In the genomic region with DNA sequence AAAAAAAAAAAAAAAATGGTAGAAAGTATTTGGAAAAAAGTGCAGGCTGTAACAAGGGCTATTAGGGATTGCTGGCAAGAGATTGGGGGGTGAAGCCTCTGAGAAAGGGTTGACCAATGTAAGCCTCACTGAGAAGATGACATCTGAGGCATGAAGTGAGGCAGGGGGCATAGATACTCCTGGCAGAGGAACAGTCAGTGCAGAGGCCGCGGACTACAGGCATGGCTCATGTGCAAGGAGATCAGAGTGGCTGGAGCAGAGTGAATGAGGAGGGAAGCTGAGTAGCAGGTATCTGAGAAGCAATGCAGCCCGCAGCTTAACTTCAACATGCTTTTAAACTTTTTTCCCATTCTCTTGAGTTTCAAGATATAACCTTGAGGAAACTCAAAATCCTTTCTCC, we compare ENCODE assay signal across 16 cellular contexts. TPM values are rescaled to one million over a fixed set of nuclear protein-coding genes. Genes with fewer than 3 reads are reported as not detected.
DNase-seq lines count a peak whose midpoint lies in the region; ATAC-seq and TF ChIP-seq lines count a peak whose summit lies in the region.
"Had no signal": no experiment of that assay in that cellular context is flagged by ENCODE, and none has a peak within 500 bp of the region (broad histone marks: within the 10 kb centered on the region; RNA-seq: fewer than 3 reads in every experiment).

No MANE protein-coding gene starts in this region.

- no peaks in the 10 kb centered on the region for H3K36me3 ChIP-seq in smooth muscle cell (ENCODE audit: low read depth)

- H3K4me3 Mint-ChIP-seq in activated naive CD4-positive, alpha-beta T cell treated with anti-CD3 and anti-CD28 coated beads, Interleukin-2, amount 10 ng/mL, durations not matched to agents 7 days and 5 days = peak overlapping the region; percentile 53
- H3K4me3 Mint-ChIP-seq in glutamatergic neuron (ENCODE audit: unreplicated experiment) = peak overlapping the region; percentile 14

- peaks cover 43% of the 10 kb centered on the region for H3K27me3 ChIP-seq in smooth muscle cell (ENCODE audit: low read depth)
- H3K27me3 ChIP-seq: right lobe of liver, upper lobe of right lung had no signal

- no peak for ATAC-seq in activated naive CD4-positive, alpha-beta T cell treated with anti-CD3 and anti-CD28 coated beads, Interleukin-2, amount 50 U/mL, for 72 hours
- ATAC-seq: activated CD4-positive, CD25-positive, alpha-beta regulatory T cell treated with anti-CD3 and anti-CD28 coated beads, Interleukin-2, amount 50 U/mL, for 24 hours; right lobe of liver; upper lobe of right lung had no signal

- H3K27me3 Mint-ChIP-seq in activated naive CD4-positive, alpha-beta T cell treated with anti-CD3 and anti-CD28 coated beads, Interleukin-2, amount 10 ng/mL, durations not matched to agents 7 days and 5 days = peaks cover 11% of the 10 kb centered on the region
- H3K27me3 Mint-ChIP-seq in glutamatergic neuron (ENCODE audit: unreplicated experiment) = peaks cover 10% of the 10 kb centered on the region

- TF ChIP-seq CTCF in VCaP (conservative IDR thresholded peaks at IDR 0.05) = no peak
- TF ChIP-seq CTCF in glutamatergic neuron (IDR thresholded peaks at IDR 0.05; ENCODE audit: partially characterized antibody, unreplicated experiment) = no peak
- no peak for TF ChIP-seq CTCF in smooth muscle cell (IDR thresholded peaks at IDR 0.05; ENCODE audit: borderline replicate concordance, insufficient read depth, poor library complexity, severe bottlenecking)

- peaks cover 4% of the 10 kb centered on the region for H3F3A ChIP-seq in smooth muscle cell (ENCODE audit: low read depth)

- H3K4me1 Mint-ChIP-seq in activated naive CD4-positive, alpha-beta T cell treated with anti-CD3 and anti-CD28 coated beads, Interleukin-2, amount 10 ng/mL, durations not matched to agents 7 days and 5 days = peaks cover 59% of the 10 kb centered on the region
- peaks cover 6% of the 10 kb centered on the region for H3K4me1 Mint-ChIP-seq in glutamatergic neuron (ENCODE audit: low read depth, unreplicated experiment)

- H3K27ac ChIP-seq in VCaP (peak overlapping the region; percentile 99; the same call in 1 of the 2 replicates), substantia nigra (ENCODE audit: low read depth, low read length, poor library complexity, severe bottlenecking) (peak overlapping the region; percentile 19), smooth muscle cell (ENCODE audit: low read depth) (no peak overlapping the region)
- H3K27ac ChIP-seq: neutrophil, right lobe of liver, upper lobe of right lung had no signal

- peaks cover 8% of the 10 kb centered on the region for H3K36me3 Mint-ChIP-seq in activated naive CD4-positive, alpha-beta T cell treated with anti-CD3 and anti-CD28 coated beads, Interleukin-2, amount 10 ng/mL, durations not matched to agents 7 days and 5 days
- no peaks in the 10 kb centered on the region for H3K36me3 Mint-ChIP-seq in activated naive CD4-positive, alpha-beta T cell treated with anti-CD3 and anti-CD28 coated beads, Interleukin-2, amount 50 U/mL, for 72 hours
- H3K36me3 Mint-ChIP-seq in glutamatergic neuron (ENCODE audit: unreplicated experiment) = peaks cover 4% of the 10 kb centered on the region

- no peak overlapping the region for H3K4me3 ChIP-seq in smooth muscle cell

- H4K20me1 ChIP-seq in smooth muscle cell (ENCODE audit: low read depth) = peaks cover 19% of the 10 kb centered on the region

- no peak overlapping the region for H3K9ac ChIP-seq in smooth muscle cell (ENCODE audit: low read depth)

- no peaks in the 10 kb centered on the region for H3K9me3 ChIP-seq in smooth muscle cell (replicated peaks; ENCODE audit: low read depth)
- H3K9me3 ChIP-seq: neutrophil, right lobe of liver, upper lobe of right lung had no signal

- peak overlapping the region; percentile 72 for H3K27ac Mint-ChIP-seq in activated naive CD4-positive, alpha-beta T cell treated with anti-CD3 and anti-CD28 coated beads, Interleukin-2, amount 10 ng/mL, durations not matched to agents 7 days and 5 days
- no peak overlapping the region for H3K27ac Mint-ChIP-seq in activated naive CD4-positive, alpha-beta T cell treated with anti-CD3 and anti-CD28 coated beads, Interleukin-2, amount 50 U/mL, for 72 hours
- no peak overlapping the region for H3K27ac Mint-ChIP-seq in glutamatergic neuron (ENCODE audit: unreplicated experiment)

- peaks cover 12% of the 10 kb centered on the region for H3K4me1 ChIP-seq in smooth muscle cell (ENCODE audit: low read depth)

- no peaks in the 10 kb centered on the region for H3K9me3 Mint-ChIP-seq in activated naive CD4-positive, alpha-beta T cell treated with anti-CD3 and anti-CD28 coated beads, Interleukin-2, amount 10 ng/mL, durations not matched to agents 7 days and 5 days
- H3K9me3 Mint-ChIP-seq in activated naive CD4-positive, alpha-beta T cell treated with anti-CD3 and anti-CD28 coated beads, Interleukin-2, amount 50 U/mL, for 72 hours = no peaks in the 10 kb centered on the region
- H3K9me3 Mint-ChIP-seq in glutamatergic neuron (ENCODE audit: unreplicated experiment) = peaks cover 12% of the 10 kb centered on the region

- WGBS in smooth muscle cell (ENCODE audit: low lambda C conversion rate) = 91% methylated on average over 3 of the region's 3 CpGs

- no peak overlapping the region for H2AFZ ChIP-seq in smooth muscle cell (ENCODE audit: low read depth)

- H3K79me2 ChIP-seq in smooth muscle cell (ENCODE audit: low read depth) = no peaks in the 10 kb centered on the region

- no peak for DNase-seq in activated naive CD4-positive, alpha-beta T cell treated with anti-CD3 and anti-CD28 coated beads, Interleukin-2, amount 10 ng/mL, durations not matched to agents 7 days and 5 days
- no peak for DNase-seq in activated naive CD4-positive, alpha-beta T cell treated with anti-CD3 and anti-CD28 coated beads, Interleukin-2, amount 50 U/mL, for 72 hours (ENCODE audit: low spot score in 2 of 2)
- DNase-seq in glutamatergic neuron (no peak), substantia nigra (lab: John Stamatoyannopoulos, UW) (no peak), retina (no peak), smooth muscle cell (lab: John Stamatoyannopoulos, UW; ENCODE audit: unreplicated experiment) (no peak)
- no peak for DNase-seq in stimulated activated CD4-positive, alpha-beta T cell treated with anti-CD3 and anti-CD28 coated beads, Interleukin-4, amount 100 ng/mL, for 24 hours
- DNase-seq: activated effector memory CD4-positive, alpha-beta T cell treated with anti-CD3 and anti-CD28 coated beads, Interleukin-2, amount 50 U/mL, for 16 hours; foreskin fibroblast; NCI-H1694 treated with DMSO at 0.1 percent for 48 hours; stimulated activated CD4-positive, alpha-beta T cell treated with anti-CD3 and anti-CD28 coated beads, Interleukin-2, amount 100 ng/mL, for 48 hours; upper lobe of right lung had no signal

- CTCF ChIA-PET in activated naive CD4-positive, alpha-beta T cell treated with anti-CD3 and anti-CD28 coated beads, Interleukin-2, amount 10 ng/mL, durations not matched to agents 7 days and 5 days (lab: Charles Lee) = interaction anchor here (0.7 to 5.0 kb wide), 2 partner anchors 115 to 136 kb away, joined by 3 to 23 read pairs; no protein-coding TSS in a partner anchor

- no peak overlapping the region for H3K4me2 ChIP-seq in smooth muscle cell

RNA-seq across cellular contexts. Expression of a gene that starts 5.4 kb away (rescaled TPM):
- under 1 TPM; 0.30 to 0.80 TPM for total RNA-seq in activated naive CD4-positive, alpha-beta T cell treated with anti-CD3 and anti-CD28 coated beads, Interleukin-2, amount 50 U/mL, for 72 hours
- total RNA-seq in glutamatergic neuron (ENCODE audit: unreplicated experiment) = not detected
- 0.40 TPM in 1 of 2 replicates, not detected in the other for total RNA-seq in smooth muscle cell
- 0.25 and 0.35 TPM in 2 replicates for polyA plus RNA-seq in smooth muscle cell
